ENCODE assay signal across 22 cellular contexts in genomic region chr5:171826132-171826531, GRCh38. TPM values are rescaled to one million over a fixed set of nuclear protein-coding genes. Genes with fewer than 3 reads are reported as not detected.
DNase-seq lines count a peak whose midpoint lies in the region; ATAC-seq, FAIRE-seq and TF ChIP-seq lines count a peak whose summit lies in the region.
"Had no signal": no experiment of that assay in that cellular context is flagged by ENCODE, and none has a peak within 500 bp of the region (broad histone marks: within the 10 kb centered on the region; RNA-seq: fewer than 3 reads in every experiment).

No MANE protein-coding gene starts in this region.

- H3K9me3 ChIP-seq in GM23248 (ENCODE audit: low read depth) (no peaks in the 10 kb centered on the region), right cardiac atrium (ENCODE audit: control insufficient read depth, low read length) (no peaks in the 10 kb centered on the region)

- H3K4me3 ChIP-seq in GM23248 (no peak overlapping the region), fibroblast of mammary gland (ENCODE audit: control insufficient read depth, low read depth, low read length) (no peak overlapping the region), right cardiac atrium (ENCODE audit: low read length) (no peak overlapping the region)
- H3K4me3 ChIP-seq: GM12878, PC-9 had no signal

- no peaks in the 10 kb centered on the region for H3K36me3 ChIP-seq in GM23248 (ENCODE audit: low read depth)

- H3K4me1 ChIP-seq in GM23248 (ENCODE audit: insufficient read depth), result no peaks in the 10 kb centered on the region
- H3K4me1 ChIP-seq in right cardiac atrium (ENCODE audit: control insufficient read depth, insufficient read depth, low read length), result no peaks in the 10 kb centered on the region

- no peak overlapping the region for H3K9ac ChIP-seq in GM23248

- no peak for FAIRE-seq in RCC 7860 (lab: Jason Lieb, UNC)
- FAIRE-seq: GM12878, GM18507, HTR-8/SVneo had no signal

- H3K9me2 ChIP-seq in GM23248 (ENCODE audit: insufficient read depth), result no peaks in the 10 kb centered on the region

- H3K79me2 ChIP-seq in GM23248 (ENCODE audit: insufficient read depth), result no peaks in the 10 kb centered on the region

- DNase-seq in GM23248 (peak; percentile 14), RCC 7860 (ENCODE audit: low spot score) (peak; percentile 48), fibroblast of mammary gland (ENCODE audit: low read depth) (peak; percentile 16), renal cortical epithelial cell (ENCODE audit: low read depth) (peak; percentile 12), right cardiac atrium (no peak), NCI-H2196 (lab: John Stamatoyannopoulos, UW; ENCODE audit: unreplicated experiment) (no peak), NCI-H2107 (lab: John Stamatoyannopoulos, UW) (no peak)
- DNase-seq: Caco-2, GDM1, HFFc6, NCI-H1417 treated with DMSO at 0.1 percent for 48 hours, NCI-H1930, NCI-H2171 treated with DMSO at 0.1 percent for 48 hours, NCI-H774, PC-9, T-helper 1 cell had no signal

- in situ Hi-C loops in GM23248 (cut with MboI), result loop anchor here (25.0 kb wide), 1 partner anchor 414 kb away; the partner anchor contains the start of gene FGF18

- H3K27me3 ChIP-seq in GM23248 (replicated peaks; ENCODE audit: insufficient read depth), result no peaks in the 10 kb centered on the region; the same call in 1 of the 2 replicates
- no peaks in the 10 kb centered on the region for H3K27me3 ChIP-seq in right cardiac atrium (ENCODE audit: control insufficient read depth, insufficient read depth)

- no peak overlapping the region for H3K4me2 ChIP-seq in GM23248 (ENCODE audit: unreplicated experiment)
- H3K4me2 ChIP-seq: PC-9 had no signal

- intact Hi-C loops in right cardiac atrium (cut with DNase I), result no loop called here

- WGBS in GM23248 (ENCODE audit: low coverage in 1 of 2, low lambda C conversion rate in 2 of 2, missing lambda C conversion rate in 2 of 2), 2 experiments, result 46 to 48% methylated on average over 5 of the region's 5 CpGs
- WGBS in right cardiac atrium, result 75% methylated on average over 5 of the region's 5 CpGs

- no peak for TF ChIP-seq CTCF in fibroblast of mammary gland (conservative IDR thresholded peaks at IDR 0.05; ENCODE audit: control insufficient read depth, insufficient read depth, low read depth, low read length)

- no peak overlapping the region for H3K27ac ChIP-seq in GM23248
- H3K27ac ChIP-seq in right cardiac atrium (ENCODE audit: low read length), result no peak overlapping the region
- H3K27ac ChIP-seq: PC-9 had no signal

- ATAC-seq in right cardiac atrium, result no peak
- no peak for ATAC-seq in GM18868 (IDR thresholded peaks at IDR 0.05; ENCODE audit: unreplicated experiment)
- ATAC-seq: GM12878, SK-N-SH treated with all-trans-retinoic acid at 6 μM for 48 hours had no signal

- no peaks in the 10 kb centered on the region for H3F3A ChIP-seq in GM23248 (ENCODE audit: insufficient read depth)

- H2AFZ ChIP-seq in GM23248, result no peak overlapping the region
- H2AFZ ChIP-seq: PC-9 had no signal

- H4K20me1 ChIP-seq in GM23248 (ENCODE audit: insufficient read depth), result no peaks in the 10 kb centered on the region

RNA-seq across cellular contexts. Expression of gene SMIM23, which starts 40.5 kb away (rescaled TPM):
- total RNA-seq in GM23248 (2014; rRNA removed; shearing (Covaris generic)), result not detected in 2 replicates
- polyA plus RNA-seq in GM23248 (2016; fragmentation: Nextera tagmentation; extraction: Ambion mirVana) (not detected in 2 replicates), right cardiac atrium (not detected)
- total RNA-seq in renal cortical epithelial cell (not detected in 2 replicates), right cardiac atrium (not detected)
- total RNA-seq: Caco-2, GM12878, HFFc6, NCI-H460, PC-9 had no signal
- polyA plus RNA-seq: GM12878 had no signal

Comparison
In these comparisons a context has a peak if more than half of its experiments do, and no peak if none do; other contexts are left out.
1. DNase-seq: peak in GM23248 (single experiment), RCC 7860 (single experiment), fibroblast of mammary gland (single experiment) and renal cortical epithelial cell (single experiment); none in right cardiac atrium (0 of 3), NCI-H2196 (single experiment) and NCI-H2107 (single experiment).